ENCODE assay signal across 8 cellular contexts in the genomic region with DNA sequence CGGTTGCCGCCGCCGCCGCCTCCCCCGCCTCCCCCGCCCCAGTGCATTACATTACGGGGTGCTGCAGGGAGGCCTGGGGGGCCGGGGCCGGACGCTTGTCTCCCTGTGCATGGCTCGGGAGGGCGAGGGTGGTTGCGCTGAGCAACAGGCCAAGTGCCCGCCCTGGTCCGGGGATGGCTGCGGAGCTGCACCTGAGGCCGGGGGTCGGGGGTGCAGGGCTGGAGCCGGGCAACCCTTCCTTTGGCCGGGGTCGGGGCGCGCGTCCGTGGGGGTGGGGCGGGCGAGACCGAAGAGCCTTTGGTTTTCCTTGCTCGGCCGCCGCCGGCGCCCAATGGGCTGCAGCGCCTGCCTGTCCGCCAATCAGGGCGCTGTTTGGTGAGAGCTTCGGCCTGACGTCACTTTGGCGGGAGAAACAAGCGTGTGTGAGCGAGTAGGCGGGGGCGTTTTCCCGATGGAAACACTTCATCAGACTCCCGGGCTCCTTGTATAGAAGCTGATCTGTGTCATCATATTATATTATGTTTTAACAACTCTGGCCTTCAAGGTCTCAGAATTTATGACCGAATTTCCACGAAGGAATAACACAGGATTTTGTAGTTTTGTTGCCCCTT. TPM values are rescaled to one million over a fixed set of nuclear protein-coding genes. Genes with fewer than 3 reads are reported as not detected.
DNase-seq lines count a peak whose midpoint lies in the region; ATAC-seq and TF ChIP-seq lines count a peak whose summit lies in the region.

No MANE protein-coding gene starts in this region.

- TF ChIP-seq CTCF in BJ (IDR thresholded peaks at IDR 0.05; ENCODE audit: insufficient read depth, low read depth, low read length) (no peak), HL-60 (IDR thresholded peaks at IDR 0.05; ENCODE audit: insufficient read depth, low read length) (no peak), lower leg skin (IDR thresholded peaks at IDR 0.05) (no peak)
- no peak for TF ChIP-seq CTCF in activated CD8-positive, alpha-beta T cell treated with anti-CD3 and anti-CD28 coated beads for 36 hours (IDR thresholded peaks at IDR 0.05)

- DNase-seq in BJ (ENCODE audit: low read depth): peak; percentile 57
- peak; percentile 92 to 96 for DNase-seq in HL-60 (ENCODE audit: low read depth in 1 of 2, low spot score in 1 of 2)
- peak; percentile 99 for DNase-seq in NCI-H82 (lab: John Stamatoyannopoulos, UW)
- DNase-seq in activated CD8-positive, alpha-beta T cell treated with anti-CD3 and anti-CD28 coated beads for 36 hours: peak; percentile 94
- peak; percentile 98 for DNase-seq in ecto neural progenitor cell (ENCODE audit: low spot score)
- DNase-seq in lower leg skin (ENCODE audit: low spot score in 2 of 2): peak; percentile 91 to 97
- DNase-seq in stimulated activated CD4-positive, alpha-beta T cell treated with anti-CD3 and anti-CD28 coated beads, Interleukin-4, amount 100 ng/mL, for 1 hour: peak; percentile 82

- no peaks in the 10 kb centered on the region for H3K9me3 Mint-ChIP-seq in activated CD8-positive, alpha-beta T cell treated with anti-CD3 and anti-CD28 coated beads for 36 hours

- peak overlapping the region; percentile 99 for H3K4me3 Mint-ChIP-seq in activated CD8-positive, alpha-beta T cell treated with anti-CD3 and anti-CD28 coated beads for 36 hours

- WGBS in lower leg skin, 2 donors: 0 to 2% methylated on average over 19 to 33 of the region's 48 CpGs

- no peaks in the 10 kb centered on the region for H3K27me3 ChIP-seq in BJ (ENCODE audit: control insufficient read depth, insufficient read depth, low read length)
- no peaks in the 10 kb centered on the region for H3K27me3 ChIP-seq in HL-60 (ENCODE audit: insufficient read depth, poor library complexity, severe bottlenecking)

- H3K4me3 ChIP-seq in BJ (ENCODE audit: low read depth, low read length) (peak overlapping the region; percentile 97), HL-60 (replicated peaks; ENCODE audit: insufficient read depth, low read length) (peak overlapping the region; percentile 99), lower leg skin (ENCODE audit: low read depth, poor library complexity, severe bottlenecking) (peak overlapping the region; percentile 76)

- peaks cover 10% of the 10 kb centered on the region for H3K36me3 Mint-ChIP-seq in activated CD8-positive, alpha-beta T cell treated with anti-CD3 and anti-CD28 coated beads for 36 hours (ENCODE audit: low read depth)

- POLR2A ChIA-PET in BJ (lab: Charles Lee): no interaction called here
- POLR2A ChIA-PET in activated CD8-positive, alpha-beta T cell treated with anti-CD3 and anti-CD28 coated beads for 36 hours (lab: Charles Lee): interaction anchor here (2.2 to 4.0 kb wide), 2 partner anchors 48 to 60 kb away, joined by 9 to 25 read pairs; a partner anchor contains a TSS

- H3K27me3 Mint-ChIP-seq in activated CD8-positive, alpha-beta T cell treated with anti-CD3 and anti-CD28 coated beads for 36 hours: no peaks in the 10 kb centered on the region

- ATAC-seq in GM19438 (IDR thresholded peaks at IDR 0.05; ENCODE audit: low read depth, unreplicated experiment): peak; percentile 64
- peak; percentile 62 for ATAC-seq in activated CD8-positive, alpha-beta T cell treated with anti-CD3 and anti-CD28 coated beads for 36 hours

- peak overlapping the region; percentile 90 for H3K27ac ChIP-seq in HL-60 (replicated peaks)

- peaks cover 56% of the 10 kb centered on the region for H3K4me1 Mint-ChIP-seq in activated CD8-positive, alpha-beta T cell treated with anti-CD3 and anti-CD28 coated beads for 36 hours (ENCODE audit: low read depth)

- intact Hi-C loops in activated CD8-positive, alpha-beta T cell treated with anti-CD3 and anti-CD28 coated beads for 36 hours (cut with micrococcal nuclease): loop anchor here (10.0 kb wide), 1 partner anchor 198 kb away; a partner anchor contains a TSS
- intact Hi-C loops in lower leg skin (cut with DNase I; ENCODE audit: low total_unique reads): no loop called here

- H3K27ac Mint-ChIP-seq in activated CD8-positive, alpha-beta T cell treated with anti-CD3 and anti-CD28 coated beads for 36 hours: peak overlapping the region; percentile 76

- no peaks in the 10 kb centered on the region for H3K36me3 ChIP-seq in BJ (ENCODE audit: control insufficient read depth, insufficient read depth, low read length)

- no peak for TF ChIP-seq POLR2A in lower leg skin (IDR thresholded peaks at IDR 0.05)

- CTCF ChIA-PET in BJ (lab: Yijun Ruan, JAX): no interaction called here
- CTCF ChIA-PET in activated CD8-positive, alpha-beta T cell treated with anti-CD3 and anti-CD28 coated beads for 36 hours (lab: Charles Lee): interaction anchor here (0.6 to 0.9 kb wide), 2 partner anchors 153 to 195 kb away, joined by 3 to 5 read pairs; no protein-coding TSS in a partner anchor

RNA-seq across cellular contexts. Expression of a gene that starts 1.0 kb away (rescaled TPM):
- 3.9 and 5.1 TPM in 2 replicates for polyA plus RNA-seq in BJ (2011; rRNA removed)
- polyA minus RNA-seq in BJ (2011; rRNA and poly(A)+ RNA removed): 14.8 and 16.9 TPM in 2 replicates
- 10 to 100 TPM; 17.7 to 19.1 TPM for total RNA-seq in activated CD8-positive, alpha-beta T cell treated with anti-CD3 and anti-CD28 coated beads for 36 hours
- total RNA-seq in lower leg skin: 10 to 100 TPM; 20.5 to 45.2 (median 30.8) TPM

RNA-seq across cellular contexts. Expression of a gene that starts 48.7 kb away (rescaled TPM):
- 22.9 and 33.3 TPM in 2 replicates for polyA plus RNA-seq in BJ (2011; rRNA removed)
- polyA minus RNA-seq in BJ (2011; rRNA and poly(A)+ RNA removed): 22.9 and 23.5 TPM in 2 replicates
- total RNA-seq in activated CD8-positive, alpha-beta T cell treated with anti-CD3 and anti-CD28 coated beads for 36 hours: 10 to 100 TPM; 60.7 to 64.7 TPM
- 10 to 100 TPM; 20.8 to 38.3 (median 25.9) TPM for total RNA-seq in lower leg skin

RNA-seq across cellular contexts. Expression of a gene that starts 58.9 kb away (rescaled TPM):
- polyA plus RNA-seq in BJ (2011; rRNA removed): 16.6 and 19.1 TPM in 2 replicates
- 37.7 and 41.9 TPM in 2 replicates for polyA minus RNA-seq in BJ (2011; rRNA and poly(A)+ RNA removed)
- total RNA-seq in activated CD8-positive, alpha-beta T cell treated with anti-CD3 and anti-CD28 coated beads for 36 hours: 10 to 100 TPM; 61.4 to 61.9 TPM
- 10 to 100 TPM; 33.9 to 56.8 (median 46.5) TPM for total RNA-seq in lower leg skin

Comparison
In these comparisons a context has a peak if more than half of its experiments do, and no peak if none do; other contexts are left out.
1. Peak in every context shown above with its lines: DNase-seq, ATAC-seq, H3K4me3 ChIP-seq and H3K27ac ChIP-seq.